ENCODE assay signal across 8 cellular contexts in the genomic region with DNA sequence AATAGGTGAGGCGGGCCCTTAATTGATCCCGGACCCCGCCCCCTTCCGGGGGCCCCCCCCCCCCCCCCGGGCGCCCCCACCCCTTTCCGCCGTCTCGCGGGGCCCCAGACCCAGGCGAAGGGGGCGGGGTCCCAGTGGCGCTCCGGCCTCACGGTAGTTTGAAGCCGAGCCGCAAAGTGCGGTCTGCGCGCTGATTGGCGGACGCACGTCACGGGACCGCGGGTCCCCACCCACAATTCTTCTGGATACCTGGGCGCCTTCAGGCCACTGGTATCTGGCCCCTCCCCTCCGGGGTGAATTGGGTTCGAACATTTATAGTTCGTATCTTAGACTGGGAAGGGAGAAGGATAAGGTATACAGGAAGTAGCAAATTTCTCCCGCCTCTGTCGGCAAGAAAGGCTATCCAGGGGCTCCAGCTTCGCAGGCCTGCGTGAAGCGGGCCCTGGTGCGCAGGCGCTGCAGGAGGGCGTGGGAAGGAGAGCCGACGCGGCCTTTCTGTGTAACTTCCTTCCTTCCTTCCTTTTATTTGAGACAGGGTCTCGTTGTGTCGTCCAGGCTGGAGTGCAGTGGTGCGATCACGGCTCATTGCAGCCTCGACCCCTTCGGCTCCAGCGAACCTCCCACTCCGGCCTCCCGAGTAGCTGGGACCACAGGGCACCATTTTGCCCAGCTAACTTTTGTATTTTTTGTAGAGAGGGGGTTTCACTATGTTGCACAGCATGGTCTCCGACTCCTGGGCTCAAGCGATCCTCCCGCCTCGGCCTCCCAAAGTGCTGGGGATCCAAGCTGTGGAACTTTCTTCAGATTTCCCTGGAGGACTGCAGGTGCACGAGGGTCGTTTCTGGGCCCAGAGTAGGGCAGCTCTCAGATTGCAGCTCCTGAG. TPM values are rescaled to one million over a fixed set of nuclear protein-coding genes. Genes with fewer than 3 reads are reported as not detected.
DNase-seq lines count a peak whose midpoint lies in the region; ATAC-seq, FAIRE-seq and TF ChIP-seq lines count a peak whose summit lies in the region.

No MANE protein-coding gene starts in this region.

- CTCF ChIA-PET in H1 (lab: Charles Lee; ENCODE audit: partially characterized antibody), result interaction anchor here (1.3 kb wide), 1 partner anchor 49 kb away, joined by 3 read pairs; no protein-coding TSS in a partner anchor

- H3K9ac ChIP-seq in H1 (replicated peaks in 1 of 4; ENCODE audit: extremely low read depth in 1 of 4, low read depth in 3 of 4, low read length in 3 of 4) (peak overlapping the region in 3 of 4 experiments; percentile 13 to 49 (median 43); a peak in 5 of 7 replicates), mesendoderm (ENCODE audit: low read length) (peak overlapping the region; percentile 93)

- H3K79me1 ChIP-seq in H1 (ENCODE audit: low read depth, low read length) (no peaks in the 10 kb centered on the region; the same call in 1 of the 2 replicates), mesendoderm (ENCODE audit: low read length) (peaks cover 3% of the 10 kb centered on the region)

- no peak; a peak in 2 of 3 replicates for TF ChIP-seq POLR2A in H1 (IDR thresholded peaks at IDR 0.05; ENCODE audit: control extremely low read depth in 1 of 2, low read depth in 2 of 2, low read length in 2 of 2)

- peak overlapping the region; percentile 15 for H4K91ac ChIP-seq in H1 (replicated peaks; ENCODE audit: insufficient read length, low read length)

- H3K4ac ChIP-seq in H1 (replicated peaks; ENCODE audit: insufficient read length, low read depth, low read length) (no peak overlapping the region), mesendoderm (ENCODE audit: low read depth, low read length) (peak overlapping the region; percentile 44)

- POLR2A ChIA-PET in H1 (lab: Charles Lee; ENCODE audit: partially characterized antibody), result interaction anchor here (0.6 to 5.2 kb wide), 17 partner anchors 12 to 166 kb away, joined by 3 to 89 read pairs (median 5); a partner anchor contains a TSS

- H3K9me3 ChIP-seq in H1 (ENCODE audit: insufficient read depth in 2 of 2, low read depth in 1 of 2, low read length in 1 of 2), result no peaks in the 10 kb centered on the region

- no peak for FAIRE-seq in H1 (lab: Jason Lieb, UNC)

- H3K27ac ChIP-seq in H1 (ENCODE audit: low read depth, low read length) (peak overlapping the region; percentile 81), mesendoderm (ENCODE audit: low read depth, low read length) (peak overlapping the region; percentile 91)

- H3K27me3 ChIP-seq in H1 (replicated peaks in 1 of 4; ENCODE audit: control insufficient read depth in 3 of 4, extremely low read depth in 1 of 4, insufficient read depth in 3 of 4, low read length in 3 of 4), result no peaks in the 10 kb centered on the region
- H3K27me3 ChIP-seq in mesendoderm (ENCODE audit: insufficient read depth, low read length, poor library complexity), result no peaks in the 10 kb centered on the region

- peaks cover 10 to 35% of the 10 kb centered on the region in 2 experiments for H3K79me2 ChIP-seq in H1 (ENCODE audit: control insufficient read depth in 1 of 2, insufficient read depth in 2 of 2, low read length in 2 of 2)
- H3K79me2 ChIP-seq in mesendoderm (ENCODE audit: control insufficient read depth, insufficient read depth, low read length), result peaks cover 28% of the 10 kb centered on the region

- H4K5ac ChIP-seq in H1 (ENCODE audit: insufficient read length, low read depth, low read length) (peak overlapping the region; percentile 49), mesendoderm (ENCODE audit: low read length) (no peak overlapping the region)

- peak overlapping the region; percentile 68; the same call in 1 of the 2 replicates for H3K18ac ChIP-seq in H1 (ENCODE audit: extremely low read depth, low read length)
- H3K18ac ChIP-seq in mesendoderm (ENCODE audit: low read length), result peak overlapping the region; percentile 8

- TF ChIP-seq CTCF in H1 (IDR thresholded peaks at IDR 0.05; ENCODE audit: control extremely low read depth in 1 of 3, insufficient read depth in 1 of 3, low read depth in 1 of 3, low read length in 3 of 3), result no peak

- peaks cover 3% of the 10 kb centered on the region for H3K23me2 ChIP-seq in H1 (ENCODE audit: low read depth, low read length)

- H2BK5ac ChIP-seq in H1 (ENCODE audit: low read depth, low read length) (peak overlapping the region; percentile 79), mesendoderm (ENCODE audit: low read length) (peak overlapping the region; percentile 61)

- peaks cover 8 to 12% of the 10 kb centered on the region in 2 experiments for H4K20me1 ChIP-seq in H1 (replicated peaks in 1 of 2; ENCODE audit: control insufficient read depth in 1 of 2, insufficient read depth in 2 of 2, low read length in 2 of 2)

- H2AK5ac ChIP-seq in H1 (ENCODE audit: low read depth, low read length) (peak overlapping the region; percentile 26; the same call in 1 of the 2 replicates), mesendoderm (ENCODE audit: low read length) (no peak overlapping the region)

- H2BK15ac ChIP-seq in H1 (ENCODE audit: low read length) (peak overlapping the region; percentile 98), mesendoderm (replicated peaks; ENCODE audit: low read depth) (no peak overlapping the region)

- H3K56ac ChIP-seq in H1 (replicated peaks; ENCODE audit: insufficient read length, low read depth, low read length) (peak overlapping the region; percentile 80), mesendoderm (ENCODE audit: low read length) (peak overlapping the region; percentile 93)

- peak overlapping the region; percentile 87; the same call in 1 of the 2 replicates for H4K8ac ChIP-seq in H1 (ENCODE audit: extremely low read depth, insufficient read depth, low read length)
- H4K8ac ChIP-seq in mesendoderm (ENCODE audit: low read depth, low read length), result peak overlapping the region; percentile 87

- H3K4me3 ChIP-seq in H1 (ENCODE audit: extremely low read depth in 1 of 4, insufficient read depth in 2 of 4, low read depth in 3 of 4, low read length in 4 of 4) (peak overlapping the region; percentile 57 to 81 (median 68)), mesendoderm (ENCODE audit: low read length) (peak overlapping the region; percentile 55)

- H2BK20ac ChIP-seq in H1 (ENCODE audit: low read length), result 0 out of 2 replicates have a peak overlapping the region, but pooled peaks have one; percentile 48

- peak; percentile 81 for ATAC-seq in GM21367 (IDR thresholded peaks at IDR 0.05; ENCODE audit: unreplicated experiment)

- 0 out of 2 replicates have a peak overlapping the region, but pooled peaks have one; percentile 55 for H2BK12ac ChIP-seq in H1 (ENCODE audit: low read depth, low read length)

- no peak overlapping the region; the same call in 1 of the 2 replicates for H2AFZ ChIP-seq in H1 (ENCODE audit: low read length)

- H2BK120ac ChIP-seq in H1 (replicated peaks; ENCODE audit: low read depth, low read length) (no peak overlapping the region), mesendoderm (ENCODE audit: low read depth, low read length) (no peak overlapping the region)

- peaks cover 3 to 15% (median 9%) of the 10 kb centered on the region in 4 experiments; a peak in 6 of 7 replicates for H3K4me1 ChIP-seq in H1 (replicated peaks in 1 of 4; ENCODE audit: control insufficient read depth in 3 of 4, insufficient read depth in 4 of 4, low read length in 3 of 4)
- peaks cover 6% of the 10 kb centered on the region for H3K4me1 ChIP-seq in mesendoderm (ENCODE audit: control insufficient read depth, low read depth, low read length)

- no peak for TF ChIP-seq EP300 in H1 (IDR thresholded peaks at IDR 0.05; ENCODE audit: borderline replicate concordance in 1 of 2, low read depth in 2 of 2, low read length in 2 of 2)

- H3K23ac ChIP-seq in H1 (ENCODE audit: insufficient read length), result no peak overlapping the region
- H3K23ac ChIP-seq in mesendoderm (ENCODE audit: low read length), result no peak overlapping the region

- 26% methylated on average over 27 of the region's 56 CpGs; no CpG with 5 or more reads in 1 of the 2 experiments for WGBS in H1 (ENCODE audit: extremely low coverage in 1 of 2, insufficient coverage in 1 of 2, insufficient read length in 1 of 2, insufficient replicate concordance in 2 of 2, low coverage in 1 of 2, low lambda C conversion rate in 2 of 2, missing lambda C conversion rate in 1 of 2), 2 experiments
- WGBS in mesendoderm (ENCODE audit: extremely low coverage, insufficient coverage, low lambda C conversion rate), result no CpG with 5 or more reads among the region's 56 CpGs

- DNase-seq in COLO829 (ENCODE audit: low spot score) (peak; percentile 93), HT1080 (ENCODE audit: low read depth) (peak; percentile 74), NOMO-1 (lab: John Stamatoyannopoulos, UW; ENCODE audit: unreplicated experiment in 2 of 2) (peak; percentile 96 to 97), H1 (ENCODE audit: low read depth in 1 of 2, low spot score in 2 of 2) (peak; percentile 84 to 97), mesendoderm (peak; percentile 98)
- peak; percentile 88 to 95 (median 93) for DNase-seq in activated CD8-positive, alpha-beta memory T cell treated with anti-CD3 and anti-CD28 coated beads for 48 hours (ENCODE audit: low read depth in 2 of 3, low spot score in 2 of 3)
- DNase-seq in stimulated activated CD8-positive, alpha-beta memory T cell treated with anti-CD3 and anti-CD28 coated beads, Interleukin-12 subunit alpha, Interleukin-12 subunit beta, amount 100 ng/mL, for 4 hours (ENCODE audit: low read depth), result peak; percentile 96

- H3K4me2 ChIP-seq in H1 (ENCODE audit: insufficient read depth in 1 of 2, low read depth in 2 of 2, low read length in 2 of 2) (peak overlapping the region; percentile 67 to 68), mesendoderm (ENCODE audit: low read length) (peak overlapping the region; percentile 83)

- TF ChIP-seq RAD21 in H1 (IDR thresholded peaks at IDR 0.05 in 1 of 2, conservative IDR thresholded peaks at IDR 0.05 in 1 of 2; ENCODE audit: low read depth in 2 of 2, low read length in 2 of 2), result no peak

- no peak overlapping the region for H3K14ac ChIP-seq in H1 (ENCODE audit: insufficient read length)

- peaks cover 12 to 35% (median 18%) of the 10 kb centered on the region in 4 experiments for H3K36me3 ChIP-seq in H1 (ENCODE audit: control insufficient read depth in 2 of 4, insufficient read depth in 4 of 4, low read length in 3 of 4)
- peaks cover 3% of the 10 kb centered on the region for H3K36me3 ChIP-seq in mesendoderm (ENCODE audit: control insufficient read depth, insufficient read depth, low read length)

RNA-seq across cellular contexts. Expression of a gene that starts 0.6 kb away (rescaled TPM):
- 152 and 165 TPM in 2 replicates for total RNA-seq in HT1080 (2014; rRNA removed; shearing (Covaris generic))
- 173 and 194 TPM in 2 replicates for polyA plus RNA-seq in HT1080 (2015; cell fraction: cytosol; rRNA removed)
- 133 and 151 TPM in 2 replicates for polyA plus RNA-seq in HT1080 (2015; cell fraction: nucleus; rRNA removed)
- total RNA-seq in H1 (2021; fragmentation: NEBNext Ultra II Directional; extraction: Animal tissue kit (Norgen Biotek cat#: 25700)), result 505 and 530 TPM in 2 replicates
- 146 and 279 TPM in 2 replicates for polyA plus RNA-seq in H1 (2011; rRNA removed)
- 336 TPM for polyA plus RNA-seq in H1 (2011; cell fraction: cytosol; rRNA removed)
- polyA plus RNA-seq in H1 (2011; cell fraction: nucleus; rRNA removed), result 72.7 TPM
- polyA plus RNA-seq in H1 (2012, experiment 1 of 2), result 291 to 554 TPM (median 407 TPM) in 4 replicates
- 88.6 TPM for polyA plus RNA-seq in H1 (2012, experiment 2 of 2)
- polyA plus RNA-seq in H1 (2013, experiment 1 of 2), result 433 TPM
- 457 TPM for polyA plus RNA-seq in H1 (2013, experiment 2 of 2)
- polyA minus RNA-seq in H1 (2011; rRNA and poly(A)+ RNA removed), result 41.6 and 46.0 TPM in 2 replicates
- 111 TPM for polyA minus RNA-seq in H1 (2011; cell fraction: cytosol; rRNA and poly(A)+ RNA removed)
- polyA minus RNA-seq in H1 (2011; cell fraction: nucleus; rRNA and poly(A)+ RNA removed), result 83.1 TPM
- polyA plus RNA-seq in mesendoderm (2013, experiment 1 of 2), result 582 TPM
- 578 TPM for polyA plus RNA-seq in mesendoderm (2013, experiment 2 of 2)

RNA-seq across cellular contexts. Expression of a gene that starts 36.0 kb away (rescaled TPM):
- 12.6 and 14.6 TPM in 2 replicates for total RNA-seq in HT1080 (2014; rRNA removed; shearing (Covaris generic))
- polyA plus RNA-seq in HT1080 (2015; cell fraction: cytosol; rRNA removed), result 14.6 and 17.0 TPM in 2 replicates
- 18.4 and 19.4 TPM in 2 replicates for polyA plus RNA-seq in HT1080 (2015; cell fraction: nucleus; rRNA removed)
- total RNA-seq in H1 (2021; fragmentation: NEBNext Ultra II Directional; extraction: Animal tissue kit (Norgen Biotek cat#: 25700)), result 45.2 and 47.3 TPM in 2 replicates
- 7.0 and 9.3 TPM in 2 replicates for polyA plus RNA-seq in H1 (2011; rRNA removed)
- polyA plus RNA-seq in H1 (2011; cell fraction: cytosol; rRNA removed), result 12.8 TPM
- 6.4 TPM for polyA plus RNA-seq in H1 (2011; cell fraction: nucleus; rRNA removed)
- polyA plus RNA-seq in H1 (2012, experiment 1 of 2), result 7.6 to 14.8 TPM (median 10.5 TPM) in 4 replicates
- polyA plus RNA-seq in H1 (2012, experiment 2 of 2), result 2.0 TPM
- polyA plus RNA-seq in H1 (2013, experiment 1 of 2), result 11.6 TPM
- 10.6 TPM for polyA plus RNA-seq in H1 (2013, experiment 2 of 2)
- polyA minus RNA-seq in H1 (2011; rRNA and poly(A)+ RNA removed), result 51.2 and 69.2 TPM in 2 replicates
- 29.4 TPM for polyA minus RNA-seq in H1 (2011; cell fraction: cytosol; rRNA and poly(A)+ RNA removed)
- polyA minus RNA-seq in H1 (2011; cell fraction: nucleus; rRNA and poly(A)+ RNA removed), result 132 TPM
- polyA plus RNA-seq in mesendoderm (2013, experiment 1 of 2), result 8.4 TPM
- polyA plus RNA-seq in mesendoderm (2013, experiment 2 of 2), result 8.6 TPM

Comparison
In these comparisons a context has a peak if more than half of its experiments do, and no peak if none do; other contexts are left out.
1. Peak in every context shown above with its lines: DNase-seq, ATAC-seq, H3K4me3 ChIP-seq and H3K27ac ChIP-seq.